Comparison of ENCODE assay signal across 1 cellular context in genomic region chr1:19869929-19870328, GRCh38.
TF ChIP-seq lines count a peak whose summit lies in the region.

No MANE protein-coding gene starts in this region.

TF ChIP-seq in K562, 482 proteins besides CTCF, POLR2A, EP300 and RAD21 (continued from another document and continues in another):
- TF ChIP-seq EGR1 (conservative IDR thresholded peaks at IDR 0.05) (no peak; the same call in 1 of the 2 replicates), ZFPM2 (CRISPR knock-in tag; IDR thresholded peaks at IDR 0.05) (no peak), BRD4 (IDR thresholded peaks at IDR 0.05) (no peak), CBFA2T2 (conservative IDR thresholded peaks at IDR 0.05) (peak; percentile 100), CBX5 (IDR thresholded peaks at IDR 0.05; ENCODE audit: borderline replicate concordance, low read depth) (no peak), ZBTB2 (IDR thresholded peaks at IDR 0.05) (no peak; the same call in 1 of the 2 replicates), CCNT2 (IDR thresholded peaks at IDR 0.05; ENCODE audit: borderline replicate concordance, extremely low read depth, insufficient read length, low read depth, low read length) (peak; percentile 99), TAF1 (IDR thresholded peaks at IDR 0.05; ENCODE audit: control insufficient read depth, extremely low read depth, insufficient read depth, low read length, severe bottlenecking) (peak; percentile 50), BCOR (IDR thresholded peaks at IDR 0.05) (peak; percentile 91), ETV5 (CRISPR knock-in tag; IDR thresholded peaks at IDR 0.05; ENCODE audit: low read depth) (peak; percentile 95), ZNF444 (CRISPR knock-in tag; IDR thresholded peaks at IDR 0.05) (peak; percentile 81; the same call in 1 of the 2 replicates), NCOA4 (IDR thresholded peaks at IDR 0.05; ENCODE audit: partially characterized antibody) (no peak), JUN (IDR thresholded peaks at IDR 0.05; ENCODE audit: borderline replicate concordance, low read depth, low read length) (peak; percentile 65), JUN (CRISPR knock-in tag; IDR thresholded peaks at IDR 0.05; ENCODE audit: borderline replicate concordance) (no peak), ZZZ3 (IDR thresholded peaks at IDR 0.05) (no peak), DPF2 (IDR thresholded peaks at IDR 0.05) (peak; percentile 98), CREB1 (IDR thresholded peaks at IDR 0.05) (peak; percentile 75), CREB1 (CRISPR knock-in tag; IDR thresholded peaks at IDR 0.05) (no peak), CC2D1A (IDR thresholded peaks at IDR 0.05) (peak; percentile 98), ZNF146 (CRISPR knock-in tag; IDR thresholded peaks at IDR 0.05; ENCODE audit: unreplicated experiment) (no peak), MTA3 (IDR thresholded peaks at IDR 0.05; ENCODE audit: borderline replicate concordance) (peak; percentile 84; the same call in 1 of the 2 replicates), BHLHE40 (IDR thresholded peaks at IDR 0.05; ENCODE audit: low read length) (peak; percentile 60), HMG20A (CRISPR knock-in tag; conservative IDR thresholded peaks at IDR 0.05) (0 out of 2 replicates have a peak, but pooled peaks have one; percentile 62), ZBTB43 (CRISPR knock-in tag; IDR thresholded peaks at IDR 0.05) (no peak), SMAD3 (CRISPR knock-in tag; conservative IDR thresholded peaks at IDR 0.05) (peak; percentile 96), ELF4 (CRISPR knock-in tag; IDR thresholded peaks at IDR 0.05) (peak; percentile 98), PHF20 (IDR thresholded peaks at IDR 0.05; ENCODE audit: partially characterized antibody) (no peak), FOXP1 (CRISPR knock-in tag; IDR thresholded peaks at IDR 0.05) (no peak), ZNF212 (CRISPR knock-in tag; IDR thresholded peaks at IDR 0.05) (no peak), CEBPB (tag; IDR thresholded peaks at IDR 0.05) (no peak), ZC3H4 (CRISPR knock-in tag; IDR thresholded peaks at IDR 0.05; ENCODE audit: borderline replicate concordance) (no peak), MEF2D (tag; conservative IDR thresholded peaks at IDR 0.05; ENCODE audit: low read depth) (peak; percentile 55; the same call in 1 of the 2 replicates), SRSF7 (optimal IDR thresholded peaks at IDR 0.05; ENCODE audit: low read depth, low read length) (no peak), RNF219 (CRISPR knock-in tag; IDR thresholded peaks at IDR 0.05) (0 out of 2 replicates have a peak, but pooled peaks have one; percentile 31), GABPB2 (CRISPR knock-in tag; conservative IDR thresholded peaks at IDR 0.05) (no peak), CBX2 (IDR thresholded peaks at IDR 0.05; ENCODE audit: insufficient read depth, low read length, poor library complexity, severe bottlenecking) (no peak), YBX1 (IDR thresholded peaks at IDR 0.05) (no peak; the same call in 1 of the 2 replicates), ILF3 (IDR thresholded peaks at IDR 0.05; ENCODE audit: borderline replicate concordance) (0 out of 2 replicates have a peak, but pooled peaks have one; percentile 49), SIN3B (IDR thresholded peaks at IDR 0.05; ENCODE audit: low read depth) (no peak), ARNT (IDR thresholded peaks at IDR 0.05) (peak; percentile 87 to 91; a peak in 3 of 4 replicates), ZNF121 (CRISPR knock-in tag; conservative IDR thresholded peaks at IDR 0.05) (no peak), ZBTB17 (CRISPR knock-in tag; IDR thresholded peaks at IDR 0.05) (peak; percentile 66; the same call in 1 of the 2 replicates), RBBP5 (IDR thresholded peaks at IDR 0.05; ENCODE audit: borderline replicate concordance, insufficient read depth, low read length, poor library complexity, severe bottlenecking) (no peak), SOX6 (IDR thresholded peaks at IDR 0.05) (peak; percentile 97), NEUROD1 (IDR thresholded peaks at IDR 0.05; ENCODE audit: borderline replicate concordance, low read depth, low read length, partially characterized antibody) (peak; percentile 84), AFF4 (CRISPR knock-in tag; IDR thresholded peaks at IDR 0.05) (no peak), SAP30 (IDR thresholded peaks at IDR 0.05; ENCODE audit: borderline replicate concordance, insufficient read depth, low read depth, low read length, poor library complexity, severe bottlenecking) (no peak), ZNF740 (CRISPR knock-in tag; IDR thresholded peaks at IDR 0.05) (no peak), ZNF740 (tag; IDR thresholded peaks at IDR 0.05) (no peak), BCLAF1 (IDR thresholded peaks at IDR 0.05; ENCODE audit: borderline replicate concordance in 1 of 2, control insufficient read depth in 1 of 2, low read depth in 2 of 2, low read length in 1 of 2) (0 out of 4 replicates have a peak, but pooled peaks of 1 of the 2 experiments have one; percentile 36), BRF2 (IDR thresholded peaks at IDR 0.05; ENCODE audit: borderline replicate concordance, insufficient read depth, insufficient read length) (no peak), ZNF583 (CRISPR knock-in tag; IDR thresholded peaks at IDR 0.05) (peak; percentile 83; the same call in 1 of the 2 replicates), TEAD1 (CRISPR knock-in tag; IDR thresholded peaks at IDR 0.05) (peak; percentile 79 to 95; a peak in 3 of 4 replicates), ZNF431 (CRISPR knock-in tag; IDR thresholded peaks at IDR 0.05) (no peak), ZNF717 (CRISPR knock-in tag; IDR thresholded peaks at IDR 0.05) (no peak), FOXK2 (conservative IDR thresholded peaks at IDR 0.05 in 1 of 2, IDR thresholded peaks at IDR 0.05 in 1 of 2; ENCODE audit: low read depth in 2 of 2) (0 out of 4 replicates have a peak, but pooled peaks of 1 of the 2 experiments have one; percentile 36), HINFP (tag; conservative IDR thresholded peaks at IDR 0.05; ENCODE audit: low read depth) (no peak), PTTG1 (tag; IDR thresholded peaks at IDR 0.05; ENCODE audit: low read depth) (no peak), ZNF586 (CRISPR knock-in tag; conservative IDR thresholded peaks at IDR 0.05) (no peak), ILK (tag; IDR thresholded peaks at IDR 0.05; ENCODE audit: borderline replicate concordance, low read depth) (peak; percentile 58; the same call in 1 of the 2 replicates), TAF7 (tag; IDR thresholded peaks at IDR 0.05) (no peak)
